1 cellular context compared by ENCODE assay signal in genomic region chr12:46369474-46370379, GRCh38.
TF ChIP-seq lines count a peak whose summit lies in the region.

No MANE protein-coding gene starts in this region.

TF ChIP-seq in H1, 55 proteins besides CTCF, POLR2A, EP300 and RAD21 (continued from another document):
- no peak for TF ChIP-seq SRF (IDR thresholded peaks at IDR 0.05; ENCODE audit: low read depth, low read length)
- no peak for TF ChIP-seq BRCA1 (IDR thresholded peaks at IDR 0.05; ENCODE audit: low read depth, low read length)
